ENCODE assay signal across 11 cellular contexts in genomic region chr20:35319206-35320197, GRCh38. TPM values are rescaled to one million over a fixed set of nuclear protein-coding genes. Genes with fewer than 3 reads are reported as not detected.
DNase-seq lines count a peak whose midpoint lies in the region; ATAC-seq and TF ChIP-seq lines count a peak whose summit lies in the region.
"Had no signal": no experiment of that assay in that cellular context is flagged by ENCODE, and none has a peak within 500 bp of the region (broad histone marks: within the 10 kb centered on the region; RNA-seq: fewer than 3 reads in every experiment).

No MANE protein-coding gene starts in this region.

- 52% methylated on average over 5 of the region's 5 CpGs for WGBS in mammary epithelial cell (ENCODE audit: low coverage, missing lambda C conversion rate)

- H3K9me3 ChIP-seq in mammary epithelial cell (replicated peaks; ENCODE audit: insufficient read depth, low read length): no peaks in the 10 kb centered on the region
- no peaks in the 10 kb centered on the region for H3K9me3 ChIP-seq in muscle layer of colon (ENCODE audit: low read length)

- in situ Hi-C loops in mammary epithelial cell (cut with MboI; ENCODE audit: low sequenced_read_pairs in 2 of 2): no loop called here

- H3K4me2 ChIP-seq in mammary epithelial cell (ENCODE audit: insufficient read depth, low read depth, low read length): peak overlapping the region; percentile 38

- TSS peak; percentile 0 for BruUV-seq in mammary epithelial cell (replicated peaks; lab: Mats Ljungman, UMichigan)

- H3K79me2 ChIP-seq in mammary epithelial cell (ENCODE audit: insufficient read depth, low read length): no peaks in the 10 kb centered on the region

- peak overlapping the region; percentile 56 for H3K27ac ChIP-seq in mammary epithelial cell (ENCODE audit: insufficient read depth, low read depth, low read length)
- H3K27ac ChIP-seq in muscle layer of colon (ENCODE audit: low read depth, low read length): peak overlapping the region; percentile 82

- POLR2A ChIA-PET in GM10248 (lab: Yijun Ruan, JAX): no interaction called here

- H3K27me3 ChIP-seq in mammary epithelial cell (ENCODE audit: insufficient read depth, low read length): no peaks in the 10 kb centered on the region
- H3K27me3 ChIP-seq in muscle layer of colon (ENCODE audit: control insufficient read depth in 1 of 2, insufficient read depth in 2 of 2, low read length in 2 of 2): no peaks in the 10 kb centered on the region

- peak; percentile 7 for DNase-seq in COR-L47 (lab: John Stamatoyannopoulos, UW)
- DNase-seq in NCI-H2029 (lab: John Stamatoyannopoulos, UW): peak; percentile 81
- DNase-seq in mammary epithelial cell: no peak
- no peak for DNase-seq in Kasumi-1 (lab: John Stamatoyannopoulos, UW)
- no peak for DNase-seq in GM10248 (ENCODE audit: extremely low spot score)
- DNase-seq in inferior parietal cortex (ENCODE audit: extremely low spot score): no peak
- DNase-seq: DMS79; NCI-H1694 treated with DMSO at 0.1 percent for 48 hours; stimulated activated naive CD4-positive, alpha-beta T cell had no signal

- CTCF ChIA-PET in mammary epithelial cell (lab: Charles Lee; ENCODE audit: low non-redundant PET): no interaction called here
- CTCF ChIA-PET in GM10248 (lab: Yijun Ruan, JAX): interaction anchor here (1.1 to 8.9 kb wide), 4 partner anchors 10 to 120 kb away, joined by 3 to 101 read pairs (median 11); no protein-coding TSS in a partner anchor

- H3K4me3 ChIP-seq in mammary epithelial cell (replicated peaks in 1 of 3; ENCODE audit: insufficient read depth in 1 of 3, low read depth in 2 of 3, low read length in 3 of 3): no peak overlapping the region
- H3K4me3 ChIP-seq in muscle layer of colon (ENCODE audit: low read depth in 1 of 2, low read length in 2 of 2): no peak overlapping the region

- H3K36me3 ChIP-seq in mammary epithelial cell (ENCODE audit: insufficient read depth, low read length) (no peaks in the 10 kb centered on the region), muscle layer of colon (ENCODE audit: insufficient read depth, low read length) (no peaks in the 10 kb centered on the region)

- dilution Hi-C loops in mammary epithelial cell (cut with HindIII; ENCODE audit: low sequenced_read_pairs): loop anchor here (5.0 kb wide), 1 partner anchor 57 kb away; no protein-coding TSS in a partner anchor

- no peaks in the 10 kb centered on the region for H4K20me1 ChIP-seq in mammary epithelial cell (ENCODE audit: insufficient read depth, low read length)

- H3K4me1 ChIP-seq in mammary epithelial cell (ENCODE audit: insufficient read depth, low read length) (peaks cover 46% of the 10 kb centered on the region), muscle layer of colon (ENCODE audit: insufficient read depth, low read length) (peaks cover 46% of the 10 kb centered on the region)

- no peak for TF ChIP-seq CTCF in mammary epithelial cell (conservative IDR thresholded peaks at IDR 0.05 in 1 of 2, IDR thresholded peaks at IDR 0.05 in 1 of 2; ENCODE audit: extremely low read depth in 1 of 2, insufficient read depth in 1 of 2, low read depth in 1 of 2, low read length in 2 of 2)
- no peak for TF ChIP-seq CTCF in GM10248 (IDR thresholded peaks at IDR 0.05; ENCODE audit: control extremely low read depth, extremely low read depth, low read depth, missing control alignments)

- ATAC-seq in HG02642 (IDR thresholded peaks at IDR 0.05; ENCODE audit: poor library complexity, unreplicated experiment): no peak

- H2AFZ ChIP-seq in mammary epithelial cell (ENCODE audit: low read depth, low read length): no peak overlapping the region

- intact Hi-C loops in mammary epithelial cell (cut with micrococcal nuclease): no loop called here

- no peak overlapping the region for H3K9ac ChIP-seq in mammary epithelial cell (ENCODE audit: insufficient read depth, low read length)
- no peak overlapping the region for H3K9ac ChIP-seq in muscle layer of colon (ENCODE audit: low read length)

RNA-seq across cellular contexts. Expression of gene FAM83C, which starts 27.3 kb away (rescaled TPM):
- not detected for total RNA-seq in mammary epithelial cell
- not detected for polyA plus RNA-seq in mammary epithelial cell
- not detected for polyA minus RNA-seq in mammary epithelial cell

RNA-seq across cellular contexts. Expression of gene EIF6, which starts 34.9 kb away (rescaled TPM):
- total RNA-seq in mammary epithelial cell: 100 to 1,000 TPM; 203 to 285 TPM
- polyA plus RNA-seq in mammary epithelial cell: 427 TPM
- 408 TPM for polyA minus RNA-seq in mammary epithelial cell

RNA-seq across cellular contexts. Expression of gene MMP24OS, which starts 41.6 kb away (rescaled TPM):
- total RNA-seq in mammary epithelial cell: 10 to 100 TPM; 30.8 to 94.6 TPM
- polyA plus RNA-seq in mammary epithelial cell: 34.1 TPM
- polyA minus RNA-seq in mammary epithelial cell: 105 TPM

Comparison
In these comparisons a context has a peak if more than half of its experiments do, and no peak if none do; other contexts are left out.
1. DNase-seq: peak in COR-L47 (single experiment) and NCI-H2029 (single experiment); none in mammary epithelial cell (single experiment), Kasumi-1 (0 of 2), GM10248 (single experiment) and inferior parietal cortex (single experiment).